Comparison of ENCODE assay signal across 14 cellular contexts in genomic region chr2:176178807-176179271, GRCh38. TPM values are rescaled to one million over a fixed set of nuclear protein-coding genes. Genes with fewer than 3 reads are reported as not detected.
DNase-seq lines count a peak whose midpoint lies in the region; ATAC-seq and TF ChIP-seq lines count a peak whose summit lies in the region.
"Had no signal": no experiment of that assay in that cellular context is flagged by ENCODE, and none has a peak within 500 bp of the region (broad histone marks: within the 10 kb centered on the region; RNA-seq: fewer than 3 reads in every experiment).

No MANE protein-coding gene starts in this region.

- peak overlapping the region; percentile 40 to 48 for H3K9ac ChIP-seq in colonic mucosa (ENCODE audit: low read depth in 2 of 2, low read length in 2 of 2)
- H3K9ac ChIP-seq: SK-N-SH had no signal

- TF ChIP-seq POLR2A in uterus (IDR thresholded peaks at IDR 0.05) = no peak

- DNase-seq in heart right ventricle = no peak
- DNase-seq in right atrium auricular region (ENCODE audit: low spot score) = no peak
- no peak for DNase-seq in colonic mucosa
- DNase-seq in mucosa of descending colon = no peak
- DNase-seq in uterus = no peak
- no peak for DNase-seq in central memory CD4-positive, alpha-beta T cell
- no peak for DNase-seq in mesenteric fat pad (ENCODE audit: low spot score)
- DNase-seq: activated CD4-positive, alpha-beta T cell treated with anti-CD3 and anti-CD28 coated beads, Interleukin-2, amount 10 ng/mL, durations not matched to agents 7 days and 5 days; activated effector memory CD4-positive, alpha-beta T cell treated with anti-CD3 and anti-CD28 coated beads, Interleukin-2, amount 50 U/mL, for 16 hours; right lobe of liver; SK-N-SH had no signal

- H3K4me3 ChIP-seq in heart right ventricle = peak overlapping the region in 6 of 10 donors; percentile 25 to 54 (median 45)
- peak overlapping the region in 1 of 2 donors; percentile 31 for H3K4me3 ChIP-seq in right atrium auricular region
- H3K4me3 ChIP-seq in colonic mucosa = peak overlapping the region; percentile 38
- no peak overlapping the region for H3K4me3 ChIP-seq in mucosa of descending colon
- H3K4me3 ChIP-seq in uterus = peak overlapping the region; percentile 16 to 31
- H3K4me3 ChIP-seq: right lobe of liver had no signal

- ATAC-seq in heart right ventricle (peak in 1 of 8 donors; percentile 41), mucosa of descending colon (peak; percentile 46), HG02798 (IDR thresholded peaks at IDR 0.05; ENCODE audit: poor library complexity, unreplicated experiment) (no peak)

- intact Hi-C loops in heart right ventricle (cut with DNase I) (no loop called here), colonic mucosa (cut with DNase I) (no loop called here), mucosa of descending colon (cut with DNase I, micrococcal nuclease) (no loop called here), uterus (cut with DNase I; ENCODE audit: low total_unique reads) (no loop called here)

- TF ChIP-seq CTCF in heart right ventricle (IDR thresholded peaks at IDR 0.05) (no peak), right atrium auricular region (IDR thresholded peaks at IDR 0.05) (no peak), colonic mucosa (IDR thresholded peaks at IDR 0.05) (no peak), mucosa of descending colon (IDR thresholded peaks at IDR 0.05) (no peak), uterus (IDR thresholded peaks at IDR 0.05) (no peak)

- H3K27me3 ChIP-seq in heart right ventricle = peaks cover 23 to 100% (median 99%) of the 10 kb centered on the region in 7 donors
- H3K27me3 ChIP-seq in right atrium auricular region = peaks cover 25 to 33% of the 10 kb centered on the region in 2 donors
- H3K27me3 ChIP-seq in colonic mucosa = peaks cover 15% of the 10 kb centered on the region
- no peaks in the 10 kb centered on the region for H3K27me3 ChIP-seq in uterus

- peaks cover 0 to 17% (median 7%) of the 10 kb centered on the region in 9 donors for H3K4me1 ChIP-seq in heart right ventricle
- H3K4me1 ChIP-seq in right atrium auricular region = peaks cover 0 to 15% of the 10 kb centered on the region in 2 donors
- no peaks in the 10 kb centered on the region for H3K4me1 ChIP-seq in colonic mucosa
- H3K4me1 ChIP-seq in mucosa of descending colon (ENCODE audit: low read depth) = peaks cover 19% of the 10 kb centered on the region
- no peaks in the 10 kb centered on the region for H3K4me1 ChIP-seq in uterus
- H3K4me1 ChIP-seq: right lobe of liver had no signal

- H3K9me3 ChIP-seq in heart right ventricle = no peaks in the 10 kb centered on the region
- H3K9me3 ChIP-seq in right atrium auricular region = no peaks in the 10 kb centered on the region
- H3K9me3 ChIP-seq in colonic mucosa = no peaks in the 10 kb centered on the region
- H3K9me3 ChIP-seq in mucosa of descending colon = no peaks in the 10 kb centered on the region
- H3K9me3 ChIP-seq in uterus = no peaks in the 10 kb centered on the region
- H3K9me3 ChIP-seq: right lobe of liver, SK-N-SH had no signal

- H3K36me3 ChIP-seq in heart right ventricle (no peaks in the 10 kb centered on the region), right atrium auricular region (no peaks in the 10 kb centered on the region), colonic mucosa (no peaks in the 10 kb centered on the region), mucosa of descending colon (ENCODE audit: low read depth) (no peaks in the 10 kb centered on the region), uterus (no peaks in the 10 kb centered on the region)
- H3K36me3 ChIP-seq: right lobe of liver had no signal

- H3K27ac ChIP-seq in heart right ventricle (peak overlapping the region in 3 of 10 donors; percentile 52 to 67 (median 52)), right atrium auricular region (no peak overlapping the region), colonic mucosa (peak overlapping the region; percentile 72), uterus (peak overlapping the region; percentile 76 to 78)
- H3K27ac ChIP-seq: right lobe of liver had no signal

- 25 to 28% methylated on average over 3 of the region's 3 CpGs for WGBS in heart right ventricle, 2 donors

RNA-seq across cellular contexts. Expression of gene HOXD1, which starts 9.6 kb away (rescaled TPM):
- total RNA-seq in heart right ventricle (under 1 TPM in 2 of 10 donors, not detected in 8; 0.19 to 0.23 TPM), right atrium auricular region (not detected), colonic mucosa (1 to 10 TPM; 4.0 to 8.3 TPM), mucosa of descending colon (1 to 10 TPM; 2.2 to 5.9 (median 4.6) TPM), uterus (1 to 10 TPM in 1 of 4 donors, under 1 TPM in 2, not detected in 1; 0.21 to 2.9 (median 0.52) TPM), mesenteric fat pad (1.1 TPM)
- polyA plus RNA-seq in heart right ventricle = under 1 TPM; 0.03 to 0.15 TPM
- total RNA-seq: activated CD4-positive, alpha-beta T cell treated with anti-CD3 and anti-CD28 coated beads, Interleukin-2, amount 10 ng/mL, durations not matched to agents 7 days and 5 days; mononuclear cell; right lobe of liver had no signal
- polyA plus RNA-seq: BJ, SK-N-SH had no signal

RNA-seq across cellular contexts. Expression of gene HOXD3, which starts 21.7 kb away (rescaled TPM):
- 1 to 10 TPM in 1 of 10 donors, under 1 TPM in 4, not detected in 5; 0.17 to 1.1 (median 0.28) TPM for total RNA-seq in heart right ventricle
- under 1 TPM; 0.10 to 0.15 TPM for polyA plus RNA-seq in heart right ventricle
- total RNA-seq in right atrium auricular region = not detected
- total RNA-seq in colonic mucosa = 1 to 10 TPM; 3.2 to 4.6 TPM
- total RNA-seq in mucosa of descending colon = 1 to 10 TPM; 5.8 to 7.0 (median 6.0) TPM
- total RNA-seq in uterus = 10 to 100 TPM; 14.7 to 61.2 (median 22.7) TPM
- 5.3 TPM for total RNA-seq in mesenteric fat pad
- total RNA-seq: activated CD4-positive, alpha-beta T cell treated with anti-CD3 and anti-CD28 coated beads, Interleukin-2, amount 10 ng/mL, durations not matched to agents 7 days and 5 days; mononuclear cell; right lobe of liver had no signal
- polyA plus RNA-seq: BJ had no signal

RNA-seq across cellular contexts. Expression of gene HOXD4, which starts 27.5 kb away (rescaled TPM):
- total RNA-seq in heart right ventricle = under 1 TPM in 8 of 10 donors, not detected in 2; 0.21 to 0.69 (median 0.40) TPM
- 1 to 10 TPM in 1 of 2 donors, under 1 TPM in 1; 0.13 to 1.6 TPM for polyA plus RNA-seq in heart right ventricle
- under 1 TPM in 1 of 2 donors, not detected in 1; 0.52 TPM for total RNA-seq in right atrium auricular region
- 1 to 10 TPM; 1.6 to 3.6 TPM for total RNA-seq in colonic mucosa
- 1 to 10 TPM; 4.7 to 6.5 (median 5.9) TPM for total RNA-seq in mucosa of descending colon
- 10 to 100 TPM in 2 of 4 donors, 1 to 10 TPM in 2; 6.8 to 41.6 (median 13.0) TPM for total RNA-seq in uterus
- total RNA-seq in mesenteric fat pad = 4.1 TPM
- total RNA-seq: activated CD4-positive, alpha-beta T cell treated with anti-CD3 and anti-CD28 coated beads, Interleukin-2, amount 10 ng/mL, durations not matched to agents 7 days and 5 days; right lobe of liver had no signal

RNA-seq across cellular contexts. Expression of gene HOXD8, which starts 49.3 kb away (rescaled TPM):
- total RNA-seq in heart right ventricle = 1 to 10 TPM in 1 of 10 donors, under 1 TPM in 7, not detected in 2; 0.26 to 1.5 (median 0.42) TPM
- polyA plus RNA-seq in heart right ventricle = under 1 TPM; 0.35 to 0.59 TPM
- total RNA-seq in right atrium auricular region = 1 to 10 TPM in 1 of 2 donors, under 1 TPM in 1; 0.55 to 1.1 TPM
- total RNA-seq in colonic mucosa = 1 to 10 TPM; 3.1 to 4.6 TPM
- total RNA-seq in mucosa of descending colon = 10 to 100 TPM in 1 of 3 donors, 1 to 10 TPM in 2; 4.9 to 13.8 (median 5.6) TPM
- 10 to 100 TPM; 25.8 to 75.6 (median 48.0) TPM for total RNA-seq in uterus
- 13.3 TPM for total RNA-seq in mesenteric fat pad
- total RNA-seq: activated CD4-positive, alpha-beta T cell treated with anti-CD3 and anti-CD28 coated beads, Interleukin-2, amount 10 ng/mL, durations not matched to agents 7 days and 5 days; mononuclear cell had no signal

RNA-seq across cellular contexts. Expression of gene HOXD9, which starts 56.3 kb away (rescaled TPM):
- total RNA-seq in heart right ventricle = under 1 TPM in 2 of 10 donors, not detected in 8; 0.15 to 0.29 TPM
- polyA plus RNA-seq in heart right ventricle = under 1 TPM; 0.16 to 0.29 TPM
- under 1 TPM in 1 of 2 donors, not detected in 1; 0.44 TPM for total RNA-seq in right atrium auricular region
- 1 to 10 TPM in 1 of 2 donors, under 1 TPM in 1; 0.86 to 1.7 TPM for total RNA-seq in colonic mucosa
- 1 to 10 TPM; 2.1 to 5.6 (median 2.2) TPM for total RNA-seq in mucosa of descending colon
- 10 to 100 TPM in 3 of 4 donors, 1 to 10 TPM in 1; 3.8 to 78.1 (median 46.4) TPM for total RNA-seq in uterus
- total RNA-seq in mesenteric fat pad = 6.1 TPM
- total RNA-seq: activated CD4-positive, alpha-beta T cell treated with anti-CD3 and anti-CD28 coated beads, Interleukin-2, amount 10 ng/mL, durations not matched to agents 7 days and 5 days; mononuclear cell had no signal

Comparison
In these comparisons a context has a peak if more than half of its experiments do, and no peak if none do; other contexts are left out.
1. H3K27ac ChIP-seq: peak in colonic mucosa (single experiment) and uterus (2 of 2); none in right atrium auricular region (0 of 2).